In genomic region chr6:30358340-30358679, GRCh38 we compare ENCODE assay signal across 9 cellular contexts. TPM values are rescaled to one million over a fixed set of nuclear protein-coding genes. Genes with fewer than 3 reads are reported as not detected.
DNase-seq lines count a peak whose midpoint lies in the region; ATAC-seq and TF ChIP-seq lines count a peak whose summit lies in the region.
"Had no signal": no experiment of that assay in that cellular context is flagged by ENCODE, and none has a peak within 500 bp of the region (broad histone marks: within the 10 kb centered on the region; RNA-seq: fewer than 3 reads in every experiment).

No MANE protein-coding gene starts in this region.

- intact Hi-C loops in colonic mucosa (cut with DNase I) = loop anchor here (2.0 kb wide), 1 partner anchor 38 kb away; no protein-coding TSS in a partner anchor

- peaks cover 6% of the 10 kb centered on the region for H3K4me1 Mint-ChIP-seq in activated naive CD4-positive, alpha-beta T cell treated with anti-CD3 and anti-CD28 coated beads, Interleukin-2, amount 50 U/mL, for 24 hours

- H3K4me1 ChIP-seq in colonic mucosa (no peaks in the 10 kb centered on the region), muscle layer of colon (ENCODE audit: insufficient read depth, low read length) (no peaks in the 10 kb centered on the region), thoracic aorta (ENCODE audit: control insufficient read depth in 1 of 2, low read depth in 2 of 2) (peaks cover 3 to 8% of the 10 kb centered on the region in 2 donors)

- H3K36me3 Mint-ChIP-seq in activated naive CD4-positive, alpha-beta T cell treated with anti-CD3 and anti-CD28 coated beads, Interleukin-2, amount 50 U/mL, for 24 hours = peaks cover 1% of the 10 kb centered on the region

- no peak for ATAC-seq in thoracic aorta (ENCODE audit: insufficient number of reproducible peaks, low FRiP score, low read depth)

- peak overlapping the region; percentile 19 for H3K4me3 ChIP-seq in colonic mucosa
- peak overlapping the region; percentile 43 to 66 for H3K4me3 ChIP-seq in muscle layer of colon (ENCODE audit: low read depth in 1 of 2, low read length in 2 of 2)
- peak overlapping the region; percentile 58 for H3K4me3 ChIP-seq in thoracic aorta

- H3K9ac ChIP-seq in colonic mucosa (ENCODE audit: low read depth in 2 of 2, low read length in 2 of 2) = no peak overlapping the region
- no peak overlapping the region for H3K9ac ChIP-seq in muscle layer of colon (ENCODE audit: low read length)

- peaks cover 43% of the 10 kb centered on the region for H3K27me3 Mint-ChIP-seq in activated naive CD4-positive, alpha-beta T cell treated with anti-CD3 and anti-CD28 coated beads, Interleukin-2, amount 50 U/mL, for 24 hours

- H3K27me3 ChIP-seq in colonic mucosa (peaks cover 17% of the 10 kb centered on the region), muscle layer of colon (ENCODE audit: control insufficient read depth in 1 of 2, insufficient read depth in 2 of 2, low read length in 2 of 2) (peaks cover 0 to 9% of the 10 kb centered on the region in 2 donors), thoracic aorta (replicated peaks; ENCODE audit: insufficient read depth) (peaks cover 13% of the 10 kb centered on the region)

- H3K9me3 Mint-ChIP-seq in activated naive CD4-positive, alpha-beta T cell treated with anti-CD3 and anti-CD28 coated beads, Interleukin-2, amount 50 U/mL, for 24 hours = no peaks in the 10 kb centered on the region

- H3K4me3 Mint-ChIP-seq in activated naive CD4-positive, alpha-beta T cell treated with anti-CD3 and anti-CD28 coated beads, Interleukin-2, amount 50 U/mL, for 24 hours = peak overlapping the region; percentile 88

- H3K27ac ChIP-seq in colonic mucosa (no peak overlapping the region), muscle layer of colon (ENCODE audit: low read depth, low read length) (peak overlapping the region; percentile 74), thoracic aorta (no peak overlapping the region)

- in situ Hi-C loops in ACHN (cut with HindIII; ENCODE audit: low pct_ligation_motif_present, low pct_unique_long_range_greater_than_20kb, low sequenced_read_pairs) = no loop called here

- no peaks in the 10 kb centered on the region for H3K9me3 ChIP-seq in colonic mucosa
- H3K9me3 ChIP-seq in muscle layer of colon (ENCODE audit: low read length) = no peaks in the 10 kb centered on the region
- peaks cover 3% of the 10 kb centered on the region for H3K9me3 ChIP-seq in thoracic aorta

- no peak for TF ChIP-seq CTCF in colonic mucosa (IDR thresholded peaks at IDR 0.05)
- no peak for TF ChIP-seq CTCF in thoracic aorta (IDR thresholded peaks at IDR 0.05)

- H3K27ac Mint-ChIP-seq in activated naive CD4-positive, alpha-beta T cell treated with anti-CD3 and anti-CD28 coated beads, Interleukin-2, amount 50 U/mL, for 24 hours = no peak overlapping the region

- no peak for DNase-seq in activated naive CD4-positive, alpha-beta T cell treated with Interleukin-2 at 50 U/mL for 16 hours
- DNase-seq in colonic mucosa (no peak), thoracic aorta (ENCODE audit: low spot score) (no peak), dedifferentiated amniotic fluid mesenchymal stem cell (ENCODE audit: extremely low spot score) (no peak), ACHN (no peak)
- DNase-seq in stimulated activated CD4-positive, alpha-beta T cell treated with anti-CD3 and anti-CD28 coated beads, Interleukin-2, amount 100 ng/mL, for 24 hours = no peak
- DNase-seq: T1000 had no signal

- no peaks in the 10 kb centered on the region for H3K36me3 ChIP-seq in colonic mucosa
- H3K36me3 ChIP-seq in muscle layer of colon (ENCODE audit: insufficient read depth, low read length) = no peaks in the 10 kb centered on the region
- no peaks in the 10 kb centered on the region for H3K36me3 ChIP-seq in thoracic aorta

RNA-seq across cellular contexts. Expression of gene RPP21, which starts 13.4 kb away (rescaled TPM):
- total RNA-seq in colonic mucosa (10 to 100 TPM; 41.7 to 60.3 TPM), thoracic aorta (10 to 100 TPM; 20.8 to 49.7 TPM)

RNA-seq across cellular contexts. Expression of gene TRIM39, which starts 31.6 kb away (rescaled TPM):
- total RNA-seq in colonic mucosa (10 to 100 TPM; 10.1 to 12.1 TPM), thoracic aorta (10 to 100 TPM; 11.0 to 30.9 TPM)
